26 cellular contexts compared by ENCODE assay signal in the genomic region with DNA sequence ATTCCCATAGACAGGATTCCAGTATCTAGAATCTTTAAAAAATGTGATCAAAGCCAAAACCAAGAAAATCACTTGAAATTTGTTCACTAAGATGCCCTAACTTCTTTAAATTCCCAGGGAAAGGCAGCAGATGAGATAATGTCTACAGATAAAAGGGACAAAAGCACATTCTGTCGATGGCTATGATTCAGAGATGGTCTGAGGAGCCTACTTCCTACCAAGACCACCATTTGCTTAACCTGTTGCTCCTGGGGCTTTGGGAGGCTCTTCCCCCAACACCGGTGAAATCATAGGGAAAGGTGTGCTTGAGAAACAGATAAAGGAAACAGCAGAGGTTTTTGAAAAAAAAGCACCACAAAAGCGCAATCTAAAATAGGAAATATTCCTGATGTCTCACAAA.
"Had no signal": no experiment of that assay in that cellular context is flagged by ENCODE, and none has a peak within 500 bp of the region (broad histone marks: within the 10 kb centered on the region; RNA-seq: fewer than 3 reads in every experiment).

No MANE protein-coding gene starts in this region.

- H3K9me3 ChIP-seq: neutrophil, pancreas, prostate gland, upper lobe of left lung, vagina had no signal

- H3K36me3 ChIP-seq: pancreas, prostate gland, vagina had no signal

- H3K4me3 ChIP-seq: coronary artery, dorsolateral prefrontal cortex, pancreas, prostate gland, upper lobe of left lung, vagina had no signal

- H3K4me1 ChIP-seq: prostate gland had no signal

- FAIRE-seq: frontal cortex, pancreas, small intestine had no signal

- H3K4me1 Mint-ChIP-seq: activated CD4-positive, alpha-beta T cell treated with anti-CD3 and anti-CD28 coated beads for 36 hours; activated naive CD8-positive, alpha-beta T cell treated with anti-CD3 and anti-CD28 coated beads for 36 hours; nephron progenitor cell; stimulated activated effector memory CD8-positive, alpha-beta T cell treated with anti-CD3 and anti-CD28 coated beads, Interleukin-12 subunit alpha, Interleukin-12 subunit beta, amount 100 ng/mL, for 72 hours had no signal

- ATAC-seq: activated CD4-positive, alpha-beta T cell treated with anti-CD3 and anti-CD28 coated beads for 36 hours; left ventricle myocardium superior; stimulated activated effector memory CD8-positive, alpha-beta T cell treated with anti-CD3 and anti-CD28 coated beads, Interleukin-12 subunit alpha, Interleukin-12 subunit beta, amount 100 ng/mL, for 72 hours had no signal

- H3K27me3 ChIP-seq: dorsolateral prefrontal cortex, neutrophil, pancreas, upper lobe of left lung, vagina had no signal

- H3K27me3 Mint-ChIP-seq: activated CD4-positive, alpha-beta T cell treated with anti-CD3 and anti-CD28 coated beads for 36 hours; activated naive CD8-positive, alpha-beta T cell treated with anti-CD3 and anti-CD28 coated beads for 36 hours; stimulated activated naive CD8-positive, alpha-beta T cell treated with anti-CD3 and anti-CD28 coated beads, Interleukin-15, Interleukin-2, amounts not matched to agents 100 ng/mL and 50 ng/mL, for 24 hours had no signal

- H3K4me3 Mint-ChIP-seq: activated CD4-positive, alpha-beta T cell treated with anti-CD3 and anti-CD28 coated beads for 36 hours; activated naive CD8-positive, alpha-beta T cell treated with anti-CD3 and anti-CD28 coated beads for 36 hours; nephron progenitor cell; stimulated activated effector memory CD8-positive, alpha-beta T cell treated with anti-CD3 and anti-CD28 coated beads, Interleukin-12 subunit alpha, Interleukin-12 subunit beta, amount 100 ng/mL, for 72 hours; stimulated activated naive CD8-positive, alpha-beta T cell treated with anti-CD3 and anti-CD28 coated beads, Interleukin-15, Interleukin-2, amounts not matched to agents 100 ng/mL and 50 ng/mL, for 24 hours had no signal

- H3K27ac ChIP-seq: coronary artery, dorsolateral prefrontal cortex, neutrophil, upper lobe of left lung, vagina had no signal

- DNase-seq: activated CD4-positive, alpha-beta T cell treated with anti-CD3 and anti-CD28 coated beads for 36 hours; activated CD4-positive, alpha-beta T cell treated with anti-CD3 and anti-CD28 coated beads, Interleukin-2, amount 50 U/mL, for 48 hours; activated CD4-positive, CD25-positive, alpha-beta regulatory T cell; activated CD8-positive, alpha-beta memory T cell treated with anti-CD3 and anti-CD28 coated beads for 24 hours; activated effector memory CD4-positive, alpha-beta T cell treated with Interleukin-2 at 50 U/mL for 16 hours; activated naive CD4-positive, alpha-beta T cell treated with Interleukin-2 at 50 U/mL for 16 hours; activated naive CD8-positive, alpha-beta T cell treated with anti-CD3 and anti-CD28 coated beads for 36 hours; dorsolateral prefrontal cortex; effector memory CD4-positive, alpha-beta T cell; glutamatergic neuron; islet precursor cell; left cardiac atrium; left ventricle myocardium superior; nephron progenitor cell; pancreas; retina; stimulated activated CD4-positive, alpha-beta T cell treated with anti-CD3 and anti-CD28 coated beads, Interleukin-4, amount 100 ng/mL, for 24 hours; upper lobe of left lung had no signal

- H3K27ac Mint-ChIP-seq: activated CD4-positive, alpha-beta T cell treated with anti-CD3 and anti-CD28 coated beads for 36 hours; activated naive CD8-positive, alpha-beta T cell treated with anti-CD3 and anti-CD28 coated beads for 36 hours; nephron progenitor cell; stimulated activated effector memory CD8-positive, alpha-beta T cell treated with anti-CD3 and anti-CD28 coated beads, Interleukin-12 subunit alpha, Interleukin-12 subunit beta, amount 100 ng/mL, for 72 hours; stimulated activated naive CD8-positive, alpha-beta T cell treated with anti-CD3 and anti-CD28 coated beads, Interleukin-15, Interleukin-2, amounts not matched to agents 100 ng/mL and 50 ng/mL, for 24 hours had no signal
